16 cellular contexts compared by ENCODE assay signal in the genomic region with DNA sequence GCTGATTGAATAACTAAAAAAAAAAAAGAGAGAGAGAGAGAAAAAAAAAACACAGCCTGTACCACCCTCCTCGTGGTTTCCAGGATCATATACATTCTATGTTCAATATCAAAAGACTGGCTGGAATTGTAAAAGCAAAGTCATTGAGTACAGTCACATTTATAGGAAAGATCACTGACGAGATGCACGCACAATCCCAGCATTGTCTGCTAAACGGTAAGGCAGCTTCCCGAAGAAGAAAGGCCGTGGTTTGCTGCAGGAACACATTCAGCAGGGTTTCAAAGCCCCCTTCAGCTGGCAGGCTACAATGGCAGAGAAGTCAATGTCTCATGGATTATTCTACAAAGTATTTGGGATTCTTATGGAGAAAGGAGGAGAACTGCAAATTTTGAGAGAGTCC. TPM values are rescaled to one million over a fixed set of nuclear protein-coding genes. Genes with fewer than 3 reads are reported as not detected.
DNase-seq lines count a peak whose midpoint lies in the region; ATAC-seq and TF ChIP-seq lines count a peak whose summit lies in the region.
"Had no signal": no experiment of that assay in that cellular context is flagged by ENCODE, and none has a peak within 500 bp of the region (broad histone marks: within the 10 kb centered on the region; RNA-seq: fewer than 3 reads in every experiment).

No MANE protein-coding gene starts in this region.

- DNase-seq in WTC11 (ENCODE audit: low spot score) (no peak), dorsolateral prefrontal cortex (no peak), medulla oblongata (ENCODE audit: extremely low spot score) (peak; percentile 52), substantia nigra (lab: John Stamatoyannopoulos, UW) (peak in 6 of 49 donors; percentile 7 to 26 (median 8)), GM03348 (ENCODE audit: low spot score) (no peak), testis (no peak), NCI-H748 treated with DMSO at 0.1 percent for 48 hours (lab: John Stamatoyannopoulos, UW) (no peak)
- DNase-seq: CD4-positive, alpha-beta memory T cell; COR-L47; DMS153; DMS79 treated with DMSO at 0.1 percent for 48 hours; EL; HCEC 1CT; HFFc6 had no signal

- H3K36me3 Mint-ChIP-seq in WTC11, result no peaks in the 10 kb centered on the region
- H3K36me3 Mint-ChIP-seq: CD4-positive, alpha-beta memory T cell had no signal

- no peak overlapping the region for H3K4me3 Mint-ChIP-seq in WTC11
- H3K4me3 Mint-ChIP-seq: B cell; CD4-positive, alpha-beta memory T cell; HFFc6 had no signal

- 95 to 97% methylated on average over 6 of the region's 6 CpGs for WGBS in testis, 2 donors

- no peaks in the 10 kb centered on the region for H3K4me1 ChIP-seq in testis

- no peaks in the 10 kb centered on the region for H3K27me3 ChIP-seq in dorsolateral prefrontal cortex
- no peaks in the 10 kb centered on the region for H3K27me3 ChIP-seq in testis

- ATAC-seq in WTC11, result no peak

- H3K27ac Mint-ChIP-seq in WTC11, result peak overlapping the region; percentile 8; the same call in 1 of the 2 replicates
- H3K27ac Mint-ChIP-seq: B cell, HFFc6 had no signal

- H3K9me3 ChIP-seq in testis, result no peaks in the 10 kb centered on the region

- H3K27ac ChIP-seq in dorsolateral prefrontal cortex (peak overlapping the region in 51 of 59 donors; percentile 4 to 85 (median 68)), substantia nigra (ENCODE audit: low read depth, low read length, poor library complexity, severe bottlenecking) (peak overlapping the region; percentile 71), testis (no peak overlapping the region)
- H3K27ac ChIP-seq: C4-2B had no signal

- H3K9me3 Mint-ChIP-seq in WTC11, result no peaks in the 10 kb centered on the region
- H3K9me3 Mint-ChIP-seq: CD4-positive, alpha-beta memory T cell had no signal

- no peaks in the 10 kb centered on the region for H3K36me3 ChIP-seq in testis (ENCODE audit: low read depth, missing control alignments)

- TF ChIP-seq CTCF in WTC11 (IDR thresholded peaks at IDR 0.05) (no peak), dorsolateral prefrontal cortex (IDR thresholded peaks at IDR 0.05 in 54 of 56, conservative IDR thresholded peaks at IDR 0.05 in 2 of 56; ENCODE audit: low read depth in 1 of 56, partially characterized antibody in 56 of 56) (no peak), testis (IDR thresholded peaks at IDR 0.05) (no peak)

- CTCF ChIA-PET in WTC11 (lab: Charles Lee), result interaction anchor here (0.7 kb wide), 1 partner anchor 45 kb away, joined by 3 read pairs; no protein-coding TSS in a partner anchor

- TF ChIP-seq POLR2A in testis (IDR thresholded peaks at IDR 0.05), result no peak

- intact Hi-C loops in dorsolateral prefrontal cortex (cut with DNase I) (no loop called here), testis (cut with DNase I; ENCODE audit: low total_unique reads) (no loop called here)

- H3K4me3 ChIP-seq in dorsolateral prefrontal cortex (peak overlapping the region in 1 of 59 donors; percentile 9), testis (no peak overlapping the region)

- POLR2A ChIA-PET in WTC11 (lab: Charles Lee), result interaction anchor here (0.7 kb wide), 1 partner anchor 10 kb away, joined by 3 read pairs; no protein-coding TSS in a partner anchor

- H3K4me1 Mint-ChIP-seq in WTC11, result peaks cover 2% of the 10 kb centered on the region; the same call in 1 of the 2 replicates
- H3K4me1 Mint-ChIP-seq: B cell; CD4-positive, alpha-beta memory T cell had no signal

- H3K27me3 Mint-ChIP-seq in WTC11 (ENCODE audit: low read depth), result no peaks in the 10 kb centered on the region
- H3K27me3 Mint-ChIP-seq: B cell; CD4-positive, alpha-beta memory T cell had no signal

TF ChIP-seq in WTC11, 78 proteins besides CTCF, POLR2A, EP300 and RAD21:
- TF ChIP-seq TCF7 (CRISPR knock-in tag; IDR thresholded peaks at IDR 0.05; ENCODE audit: low read depth) (no peak), ELF4 (CRISPR knock-in tag; IDR thresholded peaks at IDR 0.05; ENCODE audit: low read depth) (no peak), ZNF263 (CRISPR knock-in tag; IDR thresholded peaks at IDR 0.05; ENCODE audit: low read depth) (no peak), RORB (CRISPR knock-in tag; IDR thresholded peaks at IDR 0.05) (no peak)
- TF ChIP-seq, protein P1, sequence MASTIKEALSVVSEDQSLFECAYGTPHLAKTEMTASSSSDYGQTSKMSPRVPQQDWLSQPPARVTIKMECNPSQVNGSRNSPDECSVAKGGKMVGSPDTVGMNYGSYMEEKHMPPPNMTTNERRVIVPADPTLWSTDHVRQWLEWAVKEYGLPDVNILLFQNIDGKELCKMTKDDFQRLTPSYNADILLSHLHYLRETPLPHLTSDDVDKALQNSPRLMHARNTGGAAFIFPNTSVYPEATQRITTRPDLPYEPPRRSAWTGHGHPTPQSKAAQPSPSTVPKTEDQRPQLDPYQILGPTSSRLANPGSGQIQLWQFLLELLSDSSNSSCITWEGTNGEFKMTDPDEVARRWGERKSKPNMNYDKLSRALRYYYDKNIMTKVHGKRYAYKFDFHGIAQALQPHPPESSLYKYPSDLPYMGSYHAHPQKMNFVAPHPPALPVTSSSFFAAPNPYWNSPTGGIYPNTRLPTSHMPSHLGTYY (CRISPR knock-in tag; IDR thresholded peaks at IDR 0.05), result no peak
- TF ChIP-seq, protein P2, sequence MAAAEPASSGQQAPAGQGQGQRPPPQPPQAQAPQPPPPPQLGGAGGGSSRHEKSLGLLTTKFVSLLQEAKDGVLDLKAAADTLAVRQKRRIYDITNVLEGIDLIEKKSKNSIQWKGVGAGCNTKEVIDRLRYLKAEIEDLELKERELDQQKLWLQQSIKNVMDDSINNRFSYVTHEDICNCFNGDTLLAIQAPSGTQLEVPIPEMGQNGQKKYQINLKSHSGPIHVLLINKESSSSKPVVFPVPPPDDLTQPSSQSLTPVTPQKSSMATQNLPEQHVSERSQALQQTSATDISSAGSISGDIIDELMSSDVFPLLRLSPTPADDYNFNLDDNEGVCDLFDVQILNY (CRISPR knock-in tag; IDR thresholded peaks at IDR 0.05), result no peak

RNA-seq across cellular contexts. Expression of a gene that starts 9.3 kb away (rescaled TPM):
- total RNA-seq in WTC11 (2021) (32.6 to 38.9 TPM (median 34.7 TPM) in 3 replicates), dorsolateral prefrontal cortex (100 to 1,000 TPM in 2 of 120 experiments, 10 to 100 TPM in 118; 10.2 to 114 (median 28.6) TPM), testis (10 to 100 TPM in 1 of 2 donors, 1 to 10 TPM in 1; 6.6 to 10.1 TPM)
- 13.5 TPM for polyA plus RNA-seq in testis (ENCODE audit: insufficient read depth, low read depth, low replicate concordance)

RNA-seq across cellular contexts. Expression of a gene that starts 37.7 kb away (rescaled TPM):
- total RNA-seq in WTC11 (2021) (80.3 to 88.0 TPM (median 81.7 TPM) in 3 replicates), dorsolateral prefrontal cortex (10 to 100 TPM; 19.8 to 37.5 (median 27.3) TPM), testis (10 to 100 TPM; 29.5 to 42.6 TPM)
- polyA plus RNA-seq in testis (ENCODE audit: insufficient read depth, low read depth, low replicate concordance), result 34.6 TPM

RNA-seq across cellular contexts. Expression of a gene that starts 45.1 kb away (rescaled TPM):
- 37.9 to 39.1 TPM (median 39.0 TPM) in 3 replicates for total RNA-seq in WTC11 (2021)
- 10 to 100 TPM; 43.5 to 81.3 (median 58.5) TPM for total RNA-seq in dorsolateral prefrontal cortex
- 10 to 100 TPM; 57.6 to 60.6 TPM for total RNA-seq in testis
- polyA plus RNA-seq in testis (ENCODE audit: insufficient read depth, low read depth, low replicate concordance), result 46.4 TPM

Comparison
In these comparisons a context has a peak if more than half of its experiments do, and no peak if none do; other contexts are left out.
1. H3K27ac ChIP-seq: peak in dorsolateral prefrontal cortex (51 of 59) and substantia nigra (single experiment); none in testis (0 of 2).